ENCODE assay signal across 12 cellular contexts in genomic region chr5:72065751-72066255, GRCh38. TPM values are rescaled to one million over a fixed set of nuclear protein-coding genes. Genes with fewer than 3 reads are reported as not detected.
DNase-seq lines count a peak whose midpoint lies in the region; ATAC-seq, FAIRE-seq and TF ChIP-seq lines count a peak whose summit lies in the region.
"Had no signal": no experiment of that assay in that cellular context is flagged by ENCODE, and none has a peak within 500 bp of the region (broad histone marks: within the 10 kb centered on the region; RNA-seq: fewer than 3 reads in every experiment).

No MANE protein-coding gene starts in this region.

- peaks cover 17% of the 10 kb centered on the region for H3K27me3 Mint-ChIP-seq in activated CD4-positive, alpha-beta T cell treated with anti-CD3 and anti-CD28 coated beads for 36 hours

- no peaks in the 10 kb centered on the region for H3K4me1 Mint-ChIP-seq in activated CD4-positive, alpha-beta T cell treated with anti-CD3 and anti-CD28 coated beads for 36 hours
- H3K4me1 Mint-ChIP-seq: activated naive CD4-positive, alpha-beta T cell treated with anti-CD3 and anti-CD28 coated beads, Interleukin-2, amount 50 U/mL, for 24 hours had no signal

- peak; percentile 92 for FAIRE-seq in D721Med (lab: Jason Lieb, UNC)
- FAIRE-seq: TTC549 had no signal

- H3K4me3 Mint-ChIP-seq in activated CD4-positive, alpha-beta T cell treated with anti-CD3 and anti-CD28 coated beads for 36 hours = no peak overlapping the region
- H3K4me3 Mint-ChIP-seq: activated naive CD4-positive, alpha-beta T cell treated with anti-CD3 and anti-CD28 coated beads, Interleukin-2, amount 50 U/mL, for 24 hours; CD8-positive, alpha-beta T cell; natural killer cell treated with Interleukin-12 subunit alpha and Interleukin-12 subunit beta and Interleukin-15 and Interleukin-18, amount 100 ng/mL, for 72 hours had no signal

- no peak for TF ChIP-seq CTCF in D721Med (IDR thresholded peaks at IDR 0.05; ENCODE audit: insufficient read depth, missing control alignments)

- CTCF ChIA-PET in activated CD4-positive, alpha-beta T cell treated with anti-CD3 and anti-CD28 coated beads for 36 hours (lab: Charles Lee) = no interaction called here

- H3K9me3 Mint-ChIP-seq in activated CD4-positive, alpha-beta T cell treated with anti-CD3 and anti-CD28 coated beads for 36 hours (ENCODE audit: low read depth) = no peaks in the 10 kb centered on the region
- H3K9me3 Mint-ChIP-seq: activated naive CD4-positive, alpha-beta T cell treated with anti-CD3 and anti-CD28 coated beads, Interleukin-2, amount 50 U/mL, for 24 hours; CD8-positive, alpha-beta T cell; natural killer cell treated with Interleukin-12 subunit alpha and Interleukin-12 subunit beta and Interleukin-15 and Interleukin-18, amount 100 ng/mL, for 72 hours had no signal

- H3K27ac Mint-ChIP-seq in activated CD4-positive, alpha-beta T cell treated with anti-CD3 and anti-CD28 coated beads for 36 hours = no peak overlapping the region
- H3K27ac Mint-ChIP-seq: activated naive CD4-positive, alpha-beta T cell treated with anti-CD3 and anti-CD28 coated beads, Interleukin-2, amount 50 U/mL, for 24 hours; CD8-positive, alpha-beta T cell; natural killer cell treated with Interleukin-12 subunit alpha and Interleukin-12 subunit beta and Interleukin-15 and Interleukin-18, amount 100 ng/mL, for 72 hours had no signal

- intact Hi-C loops in activated CD4-positive, alpha-beta T cell treated with anti-CD3 and anti-CD28 coated beads for 36 hours (cut with DNase I, micrococcal nuclease) = no loop called here

- peak; percentile 70 for ATAC-seq in SK-N-SH treated with all-trans-retinoic acid at 6 μM for 48 hours
- no peak for ATAC-seq in activated CD4-positive, alpha-beta T cell treated with anti-CD3 and anti-CD28 coated beads for 36 hours
- no peak for ATAC-seq in GM21423 (IDR thresholded peaks at IDR 0.05; ENCODE audit: unreplicated experiment)
- ATAC-seq: CD8-positive, alpha-beta T cell; natural killer cell treated with Interleukin-12 subunit alpha and Interleukin-12 subunit beta and Interleukin-15 and Interleukin-18, amount 100 ng/mL, for 72 hours had no signal

- no peaks in the 10 kb centered on the region for H3K36me3 Mint-ChIP-seq in activated CD4-positive, alpha-beta T cell treated with anti-CD3 and anti-CD28 coated beads for 36 hours (ENCODE audit: low read depth)
- H3K36me3 Mint-ChIP-seq: activated naive CD4-positive, alpha-beta T cell treated with anti-CD3 and anti-CD28 coated beads, Interleukin-2, amount 50 U/mL, for 24 hours; CD8-positive, alpha-beta T cell; natural killer cell treated with Interleukin-12 subunit alpha and Interleukin-12 subunit beta and Interleukin-15 and Interleukin-18, amount 100 ng/mL, for 72 hours had no signal

- POLR2A ChIA-PET in activated CD4-positive, alpha-beta T cell treated with anti-CD3 and anti-CD28 coated beads for 36 hours (lab: Charles Lee) = no interaction called here

- DNase-seq in D721Med (ENCODE audit: insufficient read length, low spot score) (peak; percentile 39), NCI-H146 (lab: John Stamatoyannopoulos, UW) (peak; percentile 99), iPS-NIHi7 (ENCODE audit: extremely low spot score) (peak; percentile 84), kidney glomerular epithelial cell (lab: John Stamatoyannopoulos, UW) (no peak), pons (ENCODE audit: low spot score) (no peak)
- DNase-seq in activated CD4-positive, alpha-beta T cell treated with anti-CD3 and anti-CD28 coated beads for 36 hours = no peak
- DNase-seq: CD8-positive, alpha-beta T cell had no signal

TF ChIP-seq in SK-N-SH treated with all-trans-retinoic acid at 6 μM for 48 hours, 23 proteins besides CTCF, POLR2A, EP300 and RAD21:
- TF ChIP-seq TOX (CRISPR knock-in tag; IDR thresholded peaks at IDR 0.05; ENCODE audit: borderline replicate concordance) = no peak
- no peak for TF ChIP-seq PPARA (CRISPR knock-in tag; IDR thresholded peaks at IDR 0.05; ENCODE audit: borderline replicate concordance)
- no peak for TF ChIP-seq TCF4 (CRISPR knock-in tag; IDR thresholded peaks at IDR 0.05; ENCODE audit: borderline replicate concordance)
- TF ChIP-seq ZFP30 (CRISPR knock-in tag; IDR thresholded peaks at IDR 0.05) = no peak
- no peak for TF ChIP-seq CSRNP3 (CRISPR knock-in tag; IDR thresholded peaks at IDR 0.05)
- no peak for TF ChIP-seq SNAI2 (CRISPR knock-in tag; IDR thresholded peaks at IDR 0.05)
- no peak for TF ChIP-seq ZNF565 (CRISPR knock-in tag; conservative IDR thresholded peaks at IDR 0.05; ENCODE audit: low read depth)
- TF ChIP-seq ZNF8 (CRISPR knock-in tag; IDR thresholded peaks at IDR 0.05) = no peak
- TF ChIP-seq PATZ1 (CRISPR knock-in tag; IDR thresholded peaks at IDR 0.05; ENCODE audit: borderline replicate concordance) = no peak
- no peak for TF ChIP-seq OSR1 (CRISPR knock-in tag; IDR thresholded peaks at IDR 0.05)
- no peak for TF ChIP-seq GLIS3 (CRISPR knock-in tag; IDR thresholded peaks at IDR 0.05)
- no peak for TF ChIP-seq ZC3H10 (CRISPR knock-in tag; IDR thresholded peaks at IDR 0.05)

RNA-seq across cellular contexts. Expression of gene MAP1B, which starts 41.5 kb away (rescaled TPM):
- under 1 TPM; 0.16 to 0.26 TPM for total RNA-seq in activated CD4-positive, alpha-beta T cell treated with anti-CD3 and anti-CD28 coated beads for 36 hours

Comparison
In these comparisons a context has a peak if more than half of its experiments do, and no peak if none do; other contexts are left out.
1. DNase-seq: peak in D721Med (single experiment), NCI-H146 (single experiment) and iPS-NIHi7 (single experiment); none in kidney glomerular epithelial cell (single experiment), activated CD4-positive, alpha-beta T cell treated with anti-CD3 and anti-CD28 coated beads for 36 hours (single experiment) and pons (single experiment).